ENCODE assay signal across 18 cellular contexts in genomic region chr2:217491271-217491670, GRCh38.
DNase-seq lines count a peak whose midpoint lies in the region; ATAC-seq and TF ChIP-seq lines count a peak whose summit lies in the region.
"Had no signal": no experiment of that assay in that cellular context is flagged by ENCODE, and none has a peak within 500 bp of the region (broad histone marks: within the 10 kb centered on the region; RNA-seq: fewer than 3 reads in every experiment).

No MANE protein-coding gene starts in this region.

- no peaks in the 10 kb centered on the region for H3K36me3 ChIP-seq in smooth muscle cell (ENCODE audit: low read depth)
- H3K36me3 ChIP-seq: MG63 had no signal

- H3K4me2 ChIP-seq in smooth muscle cell: no peak overlapping the region

- no peak overlapping the region for H3K9ac ChIP-seq in smooth muscle cell (ENCODE audit: low read depth)

- DNase-seq in MV-4-11 (lab: John Stamatoyannopoulos, UW) (peak; percentile 85), SK-MEL-5 (ENCODE audit: low read depth, low spot score) (peak; percentile 80), foreskin melanocyte (peak; percentile 87), smooth muscle cell (lab: John Stamatoyannopoulos, UW; ENCODE audit: unreplicated experiment) (no peak), left cardiac atrium (no peak)
- DNase-seq: Caco-2, DMS153, H9, IMR-90, Karpas-422, MG63, NCI-H1436, NCI-H2029 treated with DMSO at 0.1 percent for 48 hours, NCI-H2171 treated with DMSO at 0.1 percent for 48 hours, NCI-H748 treated with DMSO at 0.1 percent for 48 hours, Right ventricle myocardium superior had no signal

- H3K27ac ChIP-seq in smooth muscle cell (ENCODE audit: low read depth): no peak overlapping the region

- intact Hi-C loops in left cardiac atrium (cut with DNase I): no loop called here

- ATAC-seq in left cardiac atrium (no peak), GM18517 (IDR thresholded peaks at IDR 0.05; ENCODE audit: unreplicated experiment) (no peak), GM18498 (IDR thresholded peaks at IDR 0.05; ENCODE audit: unreplicated experiment) (no peak)

- no peaks in the 10 kb centered on the region for H3K9me3 ChIP-seq in smooth muscle cell (replicated peaks; ENCODE audit: low read depth)
- H3K9me3 ChIP-seq: Caco-2, MG63 had no signal

- H3K79me2 ChIP-seq in smooth muscle cell (ENCODE audit: low read depth): no peaks in the 10 kb centered on the region

- peak overlapping the region; percentile 27 for H2AFZ ChIP-seq in smooth muscle cell (ENCODE audit: low read depth)

- no peaks in the 10 kb centered on the region for H3K27me3 ChIP-seq in smooth muscle cell (ENCODE audit: low read depth)
- H3K27me3 ChIP-seq: MG63 had no signal

- in situ Hi-C loops in SK-MEL-5 (cut with HindIII; ENCODE audit: low pct_unique_long_range_greater_than_20kb, low sequenced_read_pairs): no loop called here

- 21% methylated on average over 2 of the region's 2 CpGs for WGBS in smooth muscle cell (ENCODE audit: low lambda C conversion rate)

- no peak for TF ChIP-seq CTCF in smooth muscle cell (IDR thresholded peaks at IDR 0.05; ENCODE audit: borderline replicate concordance, insufficient read depth, poor library complexity, severe bottlenecking)

- no peak overlapping the region for H3K4me3 ChIP-seq in smooth muscle cell
- H3K4me3 ChIP-seq: MG63 had no signal

- H3K4me1 ChIP-seq in smooth muscle cell (ENCODE audit: low read depth): no peaks in the 10 kb centered on the region
- H3K4me1 ChIP-seq: Caco-2 had no signal

- H4K20me1 ChIP-seq in smooth muscle cell (ENCODE audit: low read depth): no peaks in the 10 kb centered on the region

- no peaks in the 10 kb centered on the region for H3F3A ChIP-seq in smooth muscle cell (ENCODE audit: low read depth)

Comparison
In these comparisons a context has a peak if more than half of its experiments do, and no peak if none do; other contexts are left out.
1. DNase-seq: peak in MV-4-11 (single experiment), SK-MEL-5 (single experiment) and foreskin melanocyte (single experiment); none in smooth muscle cell (single experiment) and left cardiac atrium (single experiment).